ENCODE assay signal across 8 cellular contexts in genomic region chr10:124462348-124462695, GRCh38. TPM values are rescaled to one million over a fixed set of nuclear protein-coding genes. Genes with fewer than 3 reads are reported as not detected.
DNase-seq lines count a peak whose midpoint lies in the region; ATAC-seq and TF ChIP-seq lines count a peak whose summit lies in the region.

No MANE protein-coding gene starts in this region.

- peaks cover 25% of the 10 kb centered on the region for H3K4me1 ChIP-seq in BLaER1
- H3K4me1 ChIP-seq in effector memory CD4-positive, alpha-beta T cell (ENCODE audit: control insufficient read depth, insufficient read depth, low read length, poor library complexity, severe bottlenecking): peaks cover 13% of the 10 kb centered on the region

- H3K36me3 ChIP-seq in BLaER1: no peaks in the 10 kb centered on the region
- H3K36me3 ChIP-seq in effector memory CD4-positive, alpha-beta T cell (ENCODE audit: control insufficient read depth, insufficient read depth, low read length): no peaks in the 10 kb centered on the region

- no peak for TF ChIP-seq POLR2A in NB4 (IDR thresholded peaks at IDR 0.05; ENCODE audit: extremely low read depth, insufficient read length)

- H3K9me3 ChIP-seq in BLaER1: no peaks in the 10 kb centered on the region
- H3K9me3 ChIP-seq in effector memory CD4-positive, alpha-beta T cell (ENCODE audit: control insufficient read depth, low read length): no peaks in the 10 kb centered on the region

- no peak for TF ChIP-seq CTCF in NB4 (IDR thresholded peaks at IDR 0.05; ENCODE audit: low read depth, low read length)
- TF ChIP-seq CTCF in neural crest cell (conservative IDR thresholded peaks at IDR 0.05): no peak

- peaks cover 17% of the 10 kb centered on the region for H3K27me3 Mint-ChIP-seq in neural crest cell (ENCODE audit: low read depth)

- H3K9ac ChIP-seq in BLaER1: peak overlapping the region; percentile 74; the same call in 1 of the 2 replicates

- ATAC-seq in HG03097 (IDR thresholded peaks at IDR 0.05; ENCODE audit: low FRiP score, unreplicated experiment): no peak
- no peak for ATAC-seq in HG02610 (IDR thresholded peaks at IDR 0.05; ENCODE audit: unreplicated experiment)

- no peaks in the 10 kb centered on the region for H3K9me3 Mint-ChIP-seq in neural crest cell

- peaks cover 14% of the 10 kb centered on the region for H3K4me1 Mint-ChIP-seq in neural crest cell

- H3K27me3 ChIP-seq in BLaER1: no peaks in the 10 kb centered on the region
- H3K27me3 ChIP-seq in effector memory CD4-positive, alpha-beta T cell (replicated peaks; ENCODE audit: control insufficient read depth, insufficient read depth, low read length, poor library complexity, severe bottlenecking): no peaks in the 10 kb centered on the region

- H3K4me3 ChIP-seq in BLaER1: peak overlapping the region; percentile 75
- peak overlapping the region; percentile 74 for H3K4me3 ChIP-seq in NB4 (ENCODE audit: low read depth, low read length)
- peak overlapping the region; percentile 58 for H3K4me3 ChIP-seq in effector memory CD4-positive, alpha-beta T cell (ENCODE audit: insufficient read depth, low read depth, low read length, poor library complexity, severe bottlenecking)

- no peaks in the 10 kb centered on the region for H4K20me1 ChIP-seq in BLaER1

- no peak overlapping the region for H3K27ac Mint-ChIP-seq in neural crest cell (ENCODE audit: unreplicated experiment)

- no peaks in the 10 kb centered on the region for H3K36me3 Mint-ChIP-seq in neural crest cell (ENCODE audit: low read depth)

- DNase-seq in NB4 (ENCODE audit: low read depth): no peak
- DNase-seq in effector memory CD4-positive, alpha-beta T cell: no peak
- no peak for DNase-seq in neural crest cell (ENCODE audit: low read depth, low spot score)
- DNase-seq in DMS153 treated with DMSO at 0.1 percent for 48 hours (lab: John Stamatoyannopoulos, UW; ENCODE audit: unreplicated experiment): no peak
- no peak for DNase-seq in amniotic stem cell (lab: John Stamatoyannopoulos, UW)

- peak overlapping the region; percentile 71 for H3K4me2 ChIP-seq in BLaER1

- no peak overlapping the region for H3K27ac ChIP-seq in BLaER1
- peak overlapping the region; percentile 62 for H3K27ac ChIP-seq in effector memory CD4-positive, alpha-beta T cell (ENCODE audit: insufficient read depth, low read length, poor library complexity, severe bottlenecking)

- H3K4me3 Mint-ChIP-seq in neural crest cell: peak overlapping the region; percentile 91

RNA-seq across cellular contexts. Expression of gene LHPP, which starts 0.7 kb away (rescaled TPM):
- total RNA-seq in neural crest cell: 8.0 and 8.8 TPM in 2 replicates

RNA-seq across cellular contexts. Expression of gene NKX1-2, which starts 12.5 kb away (rescaled TPM):
- not detected in 2 replicates for total RNA-seq in neural crest cell

RNA-seq across cellular contexts. Expression of gene OAT, which starts 43.6 kb away (rescaled TPM):
- 42.5 and 46.8 TPM in 2 replicates for total RNA-seq in neural crest cell
